In the genomic region with DNA sequence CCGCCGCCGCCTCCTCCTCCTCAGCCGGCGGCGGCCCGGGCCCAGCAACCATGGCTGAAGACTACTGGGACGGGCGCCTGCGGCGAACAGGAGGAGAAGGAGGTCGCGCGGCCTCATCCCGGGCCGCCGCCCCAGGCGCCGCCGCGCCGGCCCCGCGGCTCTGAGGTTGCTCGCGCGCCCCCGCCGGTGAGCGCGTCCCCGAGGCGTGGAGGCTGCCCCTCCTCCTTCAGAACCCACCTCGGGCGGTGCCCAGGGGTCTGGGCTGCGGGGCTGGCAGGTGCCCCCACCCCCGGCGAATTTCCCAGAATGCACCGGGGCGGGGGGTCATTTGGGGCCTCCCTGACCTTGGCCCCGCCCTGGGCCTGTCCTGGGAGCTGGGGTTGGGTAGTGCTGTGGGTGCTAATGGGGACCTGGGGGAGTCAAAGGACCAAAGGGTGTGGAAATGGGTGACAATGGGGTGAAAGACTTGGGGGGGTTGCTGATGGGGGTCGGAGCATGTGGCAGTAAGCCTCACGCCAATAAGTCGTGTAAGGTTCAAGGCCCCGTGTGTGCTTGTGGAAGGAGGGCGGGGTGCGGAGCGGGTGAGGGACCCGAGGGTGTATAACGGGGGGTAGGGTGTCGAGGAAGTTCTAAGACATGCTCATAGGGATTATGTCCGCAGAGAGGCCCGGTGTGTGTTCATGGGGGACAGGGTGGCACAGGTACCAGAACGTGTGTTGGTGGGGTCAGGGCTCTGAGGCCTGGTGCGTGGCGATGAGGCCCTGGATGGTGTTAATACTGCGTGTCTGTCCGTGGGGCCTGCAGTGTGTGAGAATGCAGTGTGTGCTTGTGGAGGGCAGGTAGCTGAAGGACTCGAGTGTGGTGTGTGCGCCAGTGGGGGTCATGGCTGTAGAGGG, we compare ENCODE assay signal across 1 cellular context.
TF ChIP-seq lines count a peak whose summit lies in the region.

No MANE protein-coding gene starts in this region.

TF ChIP-seq in HEK293, 187 proteins besides CTCF, POLR2A, EP300 and RAD21 (continued from another document):
- no peak for TF ChIP-seq ZSCAN16 (tag by site-specific recombination; IDR thresholded peaks at IDR 0.05)
- no peak for TF ChIP-seq ZBTB8A (tag by site-specific recombination; IDR thresholded peaks at IDR 0.05)
- 0 out of 2 replicates have a peak, but pooled peaks have one; percentile 31 for TF ChIP-seq ZSCAN23 (tag by site-specific recombination; IDR thresholded peaks at IDR 0.05)
- TF ChIP-seq, protein P1, sequence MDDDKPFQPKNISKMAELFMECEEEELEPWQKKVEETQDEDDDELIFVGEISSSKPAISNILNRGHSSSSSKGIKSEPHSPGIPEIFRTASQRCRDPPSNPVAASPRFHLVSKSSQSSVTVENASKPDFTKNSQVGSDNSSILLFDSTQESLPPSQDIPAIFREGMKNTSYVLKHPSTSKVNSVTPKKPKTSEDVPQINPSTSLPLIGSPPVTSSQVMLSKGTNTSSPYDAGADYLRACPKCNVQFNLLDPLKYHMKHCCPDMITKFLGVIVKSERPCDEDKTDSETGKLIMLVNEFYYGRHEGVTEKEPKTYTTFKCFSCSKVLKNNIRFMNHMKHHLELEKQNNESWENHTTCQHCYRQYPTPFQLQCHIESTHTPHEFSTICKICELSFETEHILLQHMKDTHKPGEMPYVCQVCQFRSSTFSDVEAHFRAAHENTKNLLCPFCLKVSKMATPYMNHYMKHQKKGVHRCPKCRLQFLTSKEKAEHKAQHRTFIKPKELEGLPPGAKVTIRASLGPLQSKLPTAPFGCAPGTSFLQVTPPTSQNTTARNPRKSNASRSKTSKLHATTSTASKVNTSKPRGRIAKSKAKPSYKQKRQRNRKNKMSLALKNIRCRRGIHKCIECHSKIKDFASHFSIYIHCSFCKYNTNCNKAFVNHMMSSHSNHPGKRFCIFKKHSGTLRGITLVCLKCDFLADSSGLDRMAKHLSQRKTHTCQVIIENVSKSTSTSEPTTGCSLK (tag by site-specific recombination; IDR thresholded peaks at IDR 0.05), result no peak
- TF ChIP-seq KLF16 (tag by site-specific recombination; IDR thresholded peaks at IDR 0.05), result no peak
- no peak for TF ChIP-seq ZNF37A (tag by site-specific recombination; IDR thresholded peaks at IDR 0.05)
- TF ChIP-seq EGR2 (tag by site-specific recombination; IDR thresholded peaks at IDR 0.05; ENCODE audit: low read depth), result no peak
- TF ChIP-seq ZNF433 (tag by site-specific recombination; IDR thresholded peaks at IDR 0.05; ENCODE audit: low read depth), result no peak
- no peak for TF ChIP-seq ZSCAN30 (tag by site-specific recombination; IDR thresholded peaks at IDR 0.05)
- peak; percentile 3; the same call in 1 of the 2 replicates for TF ChIP-seq ZNF660 (tag by site-specific recombination; IDR thresholded peaks at IDR 0.05)
- TF ChIP-seq ZNF211 (tag by site-specific recombination; IDR thresholded peaks at IDR 0.05; ENCODE audit: low read depth), result no peak
- TF ChIP-seq ZBTB20 (tag by site-specific recombination; IDR thresholded peaks at IDR 0.05), result no peak
- TF ChIP-seq ZBTB7A (tag by site-specific recombination; IDR thresholded peaks at IDR 0.05; ENCODE audit: low read depth), result peak; percentile 10; the same call in 1 of the 2 replicates
- 0 out of 2 replicates have a peak, but pooled peaks have one; percentile 41 for TF ChIP-seq ZNF239 (tag by site-specific recombination; IDR thresholded peaks at IDR 0.05)
- TF ChIP-seq, protein P2, sequence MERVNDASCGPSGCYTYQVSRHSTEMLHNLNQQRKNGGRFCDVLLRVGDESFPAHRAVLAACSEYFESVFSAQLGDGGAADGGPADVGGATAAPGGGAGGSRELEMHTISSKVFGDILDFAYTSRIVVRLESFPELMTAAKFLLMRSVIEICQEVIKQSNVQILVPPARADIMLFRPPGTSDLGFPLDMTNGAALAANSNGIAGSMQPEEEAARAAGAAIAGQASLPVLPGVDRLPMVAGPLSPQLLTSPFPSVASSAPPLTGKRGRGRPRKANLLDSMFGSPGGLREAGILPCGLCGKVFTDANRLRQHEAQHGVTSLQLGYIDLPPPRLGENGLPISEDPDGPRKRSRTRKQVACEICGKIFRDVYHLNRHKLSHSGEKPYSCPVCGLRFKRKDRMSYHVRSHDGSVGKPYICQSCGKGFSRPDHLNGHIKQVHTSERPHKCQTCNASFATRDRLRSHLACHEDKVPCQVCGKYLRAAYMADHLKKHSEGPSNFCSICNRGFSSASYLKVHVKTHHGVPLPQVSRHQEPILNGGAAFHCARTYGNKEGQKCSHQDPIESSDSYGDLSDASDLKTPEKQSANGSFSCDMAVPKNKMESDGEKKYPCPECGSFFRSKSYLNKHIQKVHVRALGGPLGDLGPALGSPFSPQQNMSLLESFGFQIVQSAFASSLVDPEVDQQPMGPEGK (tag by site-specific recombination; IDR thresholded peaks at IDR 0.05), result peak; percentile 91
- peak; percentile 48; the same call in 1 of the 2 replicates for TF ChIP-seq ZNF2 (tag by site-specific recombination; IDR thresholded peaks at IDR 0.05)
- TF ChIP-seq ZSCAN18 (tag by site-specific recombination; IDR thresholded peaks at IDR 0.05), result no peak
- TF ChIP-seq ZNF214 (tag by site-specific recombination; IDR thresholded peaks at IDR 0.05; ENCODE audit: borderline replicate concordance), result no peak
- TF ChIP-seq ZNF529 (tag by site-specific recombination; IDR thresholded peaks at IDR 0.05; ENCODE audit: insufficient replicate concordance), result no peak
- TF ChIP-seq ZNF366 (tag by site-specific recombination; conservative IDR thresholded peaks at IDR 0.05), result no peak
- no peak for TF ChIP-seq ZEB2 (tag by site-specific recombination; IDR thresholded peaks at IDR 0.05)
- TF ChIP-seq HOXA7 (CRISPR knock-in tag; IDR thresholded peaks at IDR 0.05; ENCODE audit: borderline replicate concordance), result no peak
- TF ChIP-seq MYNN (tag by site-specific recombination; IDR thresholded peaks at IDR 0.05; ENCODE audit: borderline replicate concordance), result 0 out of 2 replicates have a peak, but pooled peaks have one; percentile 19
- no peak for TF ChIP-seq ZNF302 (tag by site-specific recombination; IDR thresholded peaks at IDR 0.05; ENCODE audit: low read depth)
- 0 out of 2 replicates have a peak, but pooled peaks have one; percentile 1 for TF ChIP-seq ZNF837 (tag by site-specific recombination; IDR thresholded peaks at IDR 0.05)
- peak; percentile 85 for TF ChIP-seq GLIS2 (tag by site-specific recombination; IDR thresholded peaks at IDR 0.05)
